8 cellular contexts compared by ENCODE assay signal in the genomic region with DNA sequence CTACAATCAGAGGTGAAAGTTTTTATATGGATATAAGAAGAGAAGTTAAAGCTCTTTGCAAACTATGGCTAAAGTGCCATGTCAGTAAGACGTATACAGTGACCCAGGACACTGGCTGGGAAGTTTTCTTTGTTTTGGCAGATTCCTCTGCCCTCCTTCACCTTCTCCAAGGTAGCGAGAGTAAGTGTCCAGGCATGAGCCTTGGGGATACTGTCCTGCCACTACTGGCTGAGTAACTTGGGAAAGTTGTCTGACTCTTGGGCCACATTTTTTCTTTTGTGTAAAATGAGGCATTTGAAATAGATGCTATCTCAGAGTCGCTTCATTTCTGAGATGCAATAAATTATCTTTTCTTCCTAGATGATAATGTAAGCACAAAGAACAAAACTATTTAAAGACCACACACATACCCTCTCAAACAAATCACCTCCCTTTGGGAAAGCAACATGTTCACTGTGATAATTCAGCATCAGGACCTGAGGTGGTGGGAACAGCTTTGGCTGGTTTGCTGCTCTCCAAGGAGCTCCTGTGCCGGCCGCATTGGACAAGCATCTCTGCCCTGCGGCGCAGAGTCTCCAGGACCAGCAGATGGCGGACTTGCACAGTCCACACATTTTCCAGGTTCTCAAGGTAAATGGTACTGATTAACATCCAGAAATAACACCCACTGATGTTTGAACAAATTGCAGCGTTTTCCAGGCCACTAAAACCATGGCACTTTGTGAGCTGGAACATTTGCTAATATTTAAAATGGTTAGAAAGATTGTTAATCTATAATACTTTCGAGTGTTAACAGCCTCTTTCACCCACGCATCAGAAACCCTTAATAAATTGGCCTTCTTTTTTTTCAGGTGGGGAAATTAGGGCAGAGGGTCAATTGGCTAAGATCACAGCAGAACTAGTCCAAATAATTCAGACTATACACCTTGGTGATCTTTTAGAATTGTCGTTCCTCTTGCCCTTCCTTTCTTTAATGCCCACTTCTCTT.
DNase-seq lines count a peak whose midpoint lies in the region; ATAC-seq, FAIRE-seq and TF ChIP-seq lines count a peak whose summit lies in the region.

No MANE protein-coding gene starts in this region.

- no peaks in the 10 kb centered on the region for H3F3A ChIP-seq in DOHH2 (ENCODE audit: control insufficient read depth, insufficient read depth)

- no peak overlapping the region for H3K27ac ChIP-seq in DOHH2 (ENCODE audit: low read depth, low read length)

- no peaks in the 10 kb centered on the region for H3K79me2 ChIP-seq in DOHH2 (ENCODE audit: control insufficient read depth, low read length)

- DNase-seq in MG63 (peak; percentile 49), RPMI8226 (peak; percentile 51), bronchial epithelial cell (ENCODE audit: low read depth) (peak; percentile 65), left kidney (ENCODE audit: low read depth, low spot score) (peak; percentile 90), superior temporal gyrus (ENCODE audit: extremely low spot score) (peak; percentile 86)

- H3K9me2 ChIP-seq in DOHH2 (replicated peaks; ENCODE audit: control insufficient read depth, low read length) = no peaks in the 10 kb centered on the region

- H3K4me3 ChIP-seq in DOHH2 (ENCODE audit: low read length) (no peak overlapping the region), MG63 (no peak overlapping the region), bronchial epithelial cell (ENCODE audit: low read depth, low read length) (no peak overlapping the region)

- H3K27me3 ChIP-seq in DOHH2 (ENCODE audit: control insufficient read depth, low read length) = peaks cover 9% of the 10 kb centered on the region
- no peaks in the 10 kb centered on the region for H3K27me3 ChIP-seq in MG63
- no peaks in the 10 kb centered on the region for H3K27me3 ChIP-seq in bronchial epithelial cell (ENCODE audit: control insufficient read depth, insufficient read depth, low read length)

- no peaks in the 10 kb centered on the region; the same call in 1 of the 2 replicates for H3K4me1 ChIP-seq in DOHH2 (ENCODE audit: control insufficient read depth, low read length)

- TF ChIP-seq CTCF in DOHH2 (IDR thresholded peaks at IDR 0.05; ENCODE audit: low read depth, low read length, poor library complexity, severe bottlenecking) = peak; percentile 75
- peak; percentile 85 for TF ChIP-seq CTCF in bronchial epithelial cell (IDR thresholded peaks at IDR 0.05; ENCODE audit: insufficient read depth, low read length, severe bottlenecking)

- no peaks in the 10 kb centered on the region for H3K36me3 ChIP-seq in DOHH2 (ENCODE audit: control insufficient read depth, low read length)
- H3K36me3 ChIP-seq in MG63 = no peaks in the 10 kb centered on the region
- H3K36me3 ChIP-seq in bronchial epithelial cell (ENCODE audit: control insufficient read depth, insufficient read depth, low read length) = no peaks in the 10 kb centered on the region

- no peaks in the 10 kb centered on the region for H4K20me1 ChIP-seq in DOHH2 (ENCODE audit: control insufficient read depth, insufficient read depth, low read depth, low read length)

- FAIRE-seq in bronchial epithelial cell (lab: Jason Lieb, UNC) = no peak

- no peaks in the 10 kb centered on the region for H3K9me3 ChIP-seq in DOHH2 (ENCODE audit: control insufficient read depth, insufficient read depth, low read length)
- H3K9me3 ChIP-seq in MG63 = no peaks in the 10 kb centered on the region

- H3K4me2 ChIP-seq in DOHH2 (ENCODE audit: low read length) = no peak overlapping the region

- ATAC-seq in GM21723 (IDR thresholded peaks at IDR 0.05; ENCODE audit: unreplicated experiment) (peak; percentile 60), HG02870 (IDR thresholded peaks at IDR 0.05; ENCODE audit: unreplicated experiment) (no peak)
